In genomic region chr16:67191995-67192681, GRCh38 we compare ENCODE assay signal across 8 cellular contexts. TPM values are rescaled to one million over a fixed set of nuclear protein-coding genes. Genes with fewer than 3 reads are reported as not detected.
DNase-seq lines count a peak whose midpoint lies in the region; ATAC-seq, FAIRE-seq and TF ChIP-seq lines count a peak whose summit lies in the region.

Gene E2F4 (plus strand): TSS chr16:67192155. CDS start chr16:67192228, 73 bp downstream.

- in situ Hi-C loops in T47D (cut with HindIII; ENCODE audit: low pct_unique_long_range_greater_than_20kb, low sequenced_read_pairs), result no loop called here

- peak; percentile 87 for DNase-seq in NCI-H2171 treated with DMSO at 0.1 percent for 48 hours (lab: John Stamatoyannopoulos, UW)
- peak; percentile 88 to 95 for DNase-seq in T47D (ENCODE audit: low read depth in 1 of 2, low spot score in 1 of 2)
- peak; percentile 98 for DNase-seq in iPS-NIHi11 (ENCODE audit: low spot score)
- peak; percentile 92 for DNase-seq in small intestine

- TF ChIP-seq CTCF in VCaP (conservative IDR thresholded peaks at IDR 0.05), result no peak

- FAIRE-seq in A204.1 (lab: Jason Lieb, UNC) (peak; percentile 52), small intestine (lab: Jason Lieb, UNC) (no peak)

- H3K27ac ChIP-seq in VCaP (peak within 1 kb of the TSS; percentile 77), small intestine (ENCODE audit: low read depth in 1 of 2, low read length in 1 of 2) (peak within 1 kb of the TSS in 1 of 2 donors; percentile 70)

- WGBS in small intestine, 3 donors, result 0% methylated on average over 50 to 54 of the region's 54 CpGs

- H3K4me1 ChIP-seq in small intestine (ENCODE audit: control insufficient read depth in 2 of 2, insufficient read depth in 1 of 2, low read depth in 1 of 2, low read length in 1 of 2), result peaks cover 3 to 11% of the 10 kb centered on the region in 2 donors

- H3K36me3 ChIP-seq in small intestine (ENCODE audit: control insufficient read depth in 2 of 2, insufficient read depth in 2 of 2, low read length in 2 of 2), result peaks cover 8 to 13% of the 10 kb centered on the region in 2 donors

- no peaks in the 10 kb centered on the region for H3K9me3 ChIP-seq in small intestine (ENCODE audit: control insufficient read depth, low read depth)

- no peaks in the 10 kb centered on the region for H3K27me3 ChIP-seq in small intestine (ENCODE audit: control insufficient read depth in 2 of 2, insufficient read depth in 2 of 2, low read length in 2 of 2)

- H3K4me3 ChIP-seq in small intestine (ENCODE audit: low read depth in 1 of 2, low read length in 2 of 2), result peak within 1 kb of the TSS; percentile 95

- peak; percentile 68 for ATAC-seq in GM18519 (IDR thresholded peaks at IDR 0.05; ENCODE audit: low FRiP score, unreplicated experiment)
- peak; percentile 83 for ATAC-seq in HG03045 (IDR thresholded peaks at IDR 0.05; ENCODE audit: unreplicated experiment)

RNA-seq across cellular contexts. Expression of gene E2F4, which starts in this region (rescaled TPM):
- polyA plus RNA-seq in small intestine, result 10 to 100 TPM; 48.6 to 63.7 (median 58.4) TPM
